1 cellular context compared by ENCODE assay signal in the genomic region with DNA sequence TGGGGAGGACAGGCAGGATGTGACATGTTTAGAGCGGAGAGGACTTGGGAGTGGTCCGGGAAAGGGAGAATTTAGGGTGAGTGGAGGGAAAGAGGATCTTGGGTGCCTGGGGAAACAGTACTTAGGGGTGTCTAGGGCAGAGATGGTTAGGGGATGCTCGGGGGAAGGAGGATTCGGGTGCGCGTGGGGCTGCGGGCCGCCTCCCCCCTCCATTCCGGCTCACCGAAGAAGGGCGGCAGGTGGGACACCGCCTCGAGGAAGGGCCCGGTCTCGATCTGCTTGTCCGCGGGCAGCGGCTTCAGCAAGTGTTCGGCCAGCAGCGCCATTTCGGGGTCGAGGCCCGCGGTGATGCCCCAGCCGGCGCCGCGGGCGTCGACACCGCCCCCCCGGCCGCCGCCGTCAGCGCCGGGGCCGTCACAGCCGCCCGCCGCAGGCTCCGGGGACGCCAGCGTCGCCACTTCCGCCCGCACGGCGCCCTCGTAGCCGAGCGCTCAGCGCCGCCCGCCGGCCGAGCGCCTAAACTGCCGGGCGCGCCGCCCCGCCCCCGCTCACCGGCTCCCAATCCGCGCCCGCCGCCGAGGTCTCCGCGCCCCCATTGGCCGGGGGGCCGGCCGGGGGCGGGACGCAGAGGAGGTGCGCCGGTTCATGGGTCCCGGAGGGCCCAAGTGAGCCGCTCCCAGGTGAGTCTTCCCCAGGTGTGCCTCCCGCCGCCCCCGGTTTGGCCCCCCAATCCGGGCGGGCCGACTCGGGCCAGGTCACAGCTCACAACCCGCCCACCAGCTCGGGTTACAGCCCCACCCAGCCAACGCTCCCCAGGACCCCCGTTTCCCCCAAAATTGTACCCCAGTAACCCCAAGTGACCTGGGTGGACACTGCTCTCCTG.
TF ChIP-seq lines count a peak whose summit lies in the region.

A gene with protein sequence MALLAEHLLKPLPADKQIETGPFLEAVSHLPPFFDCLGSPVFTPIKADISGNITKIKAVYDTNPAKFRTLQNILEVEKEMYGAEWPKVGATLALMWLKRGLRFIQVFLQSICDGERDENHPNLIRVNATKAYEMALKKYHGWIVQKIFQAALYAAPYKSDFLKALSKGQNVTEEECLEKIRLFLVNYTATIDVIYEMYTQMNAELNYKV (minus strand): TSS at position 493 of the 883 bp plus-strand sequence. CDS start 167 bp downstream, at position 326.

TF ChIP-seq in GM12878, 131 proteins besides CTCF, POLR2A, EP300 and RAD21 (continued from another document and continues in another):
- TF ChIP-seq, protein P1, sequence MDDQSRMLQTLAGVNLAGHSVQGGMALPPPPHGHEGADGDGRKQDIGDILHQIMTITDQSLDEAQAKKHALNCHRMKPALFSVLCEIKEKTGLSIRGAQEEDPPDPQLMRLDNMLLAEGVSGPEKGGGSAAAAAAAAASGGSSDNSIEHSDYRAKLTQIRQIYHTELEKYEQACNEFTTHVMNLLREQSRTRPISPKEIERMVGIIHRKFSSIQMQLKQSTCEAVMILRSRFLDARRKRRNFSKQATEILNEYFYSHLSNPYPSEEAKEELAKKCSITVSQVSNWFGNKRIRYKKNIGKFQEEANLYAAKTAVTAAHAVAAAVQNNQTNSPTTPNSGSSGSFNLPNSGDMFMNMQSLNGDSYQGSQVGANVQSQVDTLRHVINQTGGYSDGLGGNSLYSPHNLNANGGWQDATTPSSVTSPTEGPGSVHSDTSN (IDR thresholded peaks at IDR 0.05; ENCODE audit: insufficient replicate concordance, low read depth, low read length), result no peak
- no peak; the same call in 1 of the 2 replicates for TF ChIP-seq MXI1 (IDR thresholded peaks at IDR 0.05; ENCODE audit: low read depth, low read length)
- no peak for TF ChIP-seq RAD51 (IDR thresholded peaks at IDR 0.05)
- TF ChIP-seq HCFC1 (IDR thresholded peaks at IDR 0.05; ENCODE audit: low read length), result peak; percentile 58
- peak; percentile 75; the same call in 1 of the 2 replicates for TF ChIP-seq RB1 (IDR thresholded peaks at IDR 0.05; ENCODE audit: borderline replicate concordance)
- TF ChIP-seq, protein P2, sequence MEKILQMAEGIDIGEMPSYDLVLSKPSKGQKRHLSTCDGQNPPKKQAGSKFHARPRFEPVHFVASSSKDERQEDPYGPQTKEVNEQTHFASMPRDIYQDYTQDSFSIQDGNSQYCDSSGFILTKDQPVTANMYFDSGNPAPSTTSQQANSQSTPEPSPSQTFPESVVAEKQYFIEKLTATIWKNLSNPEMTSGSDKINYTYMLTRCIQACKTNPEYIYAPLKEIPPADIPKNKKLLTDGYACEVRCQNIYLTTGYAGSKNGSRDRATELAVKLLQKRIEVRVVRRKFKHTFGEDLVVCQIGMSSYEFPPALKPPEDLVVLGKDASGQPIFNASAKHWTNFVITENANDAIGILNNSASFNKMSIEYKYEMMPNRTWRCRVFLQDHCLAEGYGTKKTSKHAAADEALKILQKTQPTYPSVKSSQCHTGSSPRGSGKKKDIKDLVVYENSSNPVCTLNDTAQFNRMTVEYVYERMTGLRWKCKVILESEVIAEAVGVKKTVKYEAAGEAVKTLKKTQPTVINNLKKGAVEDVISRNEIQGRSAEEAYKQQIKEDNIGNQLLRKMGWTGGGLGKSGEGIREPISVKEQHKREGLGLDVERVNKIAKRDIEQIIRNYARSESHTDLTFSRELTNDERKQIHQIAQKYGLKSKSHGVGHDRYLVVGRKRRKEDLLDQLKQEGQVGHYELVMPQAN (conservative IDR thresholded peaks at IDR 0.05), result peak; percentile 80
- 0 out of 2 replicates have a peak, but pooled peaks have one; percentile 79 for TF ChIP-seq ZNF217 (IDR thresholded peaks at IDR 0.05)
- TF ChIP-seq NBN (IDR thresholded peaks at IDR 0.05), result peak; percentile 51; the same call in 1 of the 2 replicates
- peak; percentile 66 for TF ChIP-seq CREM (IDR thresholded peaks at IDR 0.05; ENCODE audit: low read depth)
- peak; percentile 17; the same call in 1 of the 2 replicates for TF ChIP-seq TCF12 (IDR thresholded peaks at IDR 0.05; ENCODE audit: low read depth, low read length)
- TF ChIP-seq, protein P3, sequence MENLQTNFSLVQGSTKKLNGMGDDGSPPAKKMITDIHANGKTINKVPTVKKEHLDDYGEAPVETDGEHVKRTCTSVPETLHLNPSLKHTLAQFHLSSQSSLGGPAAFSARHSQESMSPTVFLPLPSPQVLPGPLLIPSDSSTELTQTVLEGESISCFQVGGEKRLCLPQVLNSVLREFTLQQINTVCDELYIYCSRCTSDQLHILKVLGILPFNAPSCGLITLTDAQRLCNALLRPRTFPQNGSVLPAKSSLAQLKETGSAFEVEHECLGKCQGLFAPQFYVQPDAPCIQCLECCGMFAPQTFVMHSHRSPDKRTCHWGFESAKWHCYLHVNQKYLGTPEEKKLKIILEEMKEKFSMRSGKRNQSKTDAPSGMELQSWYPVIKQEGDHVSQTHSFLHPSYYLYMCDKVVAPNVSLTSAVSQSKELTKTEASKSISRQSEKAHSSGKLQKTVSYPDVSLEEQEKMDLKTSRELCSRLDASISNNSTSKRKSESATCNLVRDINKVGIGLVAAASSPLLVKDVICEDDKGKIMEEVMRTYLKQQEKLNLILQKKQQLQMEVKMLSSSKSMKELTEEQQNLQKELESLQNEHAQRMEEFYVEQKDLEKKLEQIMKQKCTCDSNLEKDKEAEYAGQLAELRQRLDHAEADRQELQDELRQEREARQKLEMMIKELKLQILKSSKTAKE (IDR thresholded peaks at IDR 0.05; ENCODE audit: low read depth, poor library complexity, severe bottlenecking), result no peak
- no peak for TF ChIP-seq FOXM1 (IDR thresholded peaks at IDR 0.05; ENCODE audit: low read depth, low read length)
- TF ChIP-seq, protein P4, sequence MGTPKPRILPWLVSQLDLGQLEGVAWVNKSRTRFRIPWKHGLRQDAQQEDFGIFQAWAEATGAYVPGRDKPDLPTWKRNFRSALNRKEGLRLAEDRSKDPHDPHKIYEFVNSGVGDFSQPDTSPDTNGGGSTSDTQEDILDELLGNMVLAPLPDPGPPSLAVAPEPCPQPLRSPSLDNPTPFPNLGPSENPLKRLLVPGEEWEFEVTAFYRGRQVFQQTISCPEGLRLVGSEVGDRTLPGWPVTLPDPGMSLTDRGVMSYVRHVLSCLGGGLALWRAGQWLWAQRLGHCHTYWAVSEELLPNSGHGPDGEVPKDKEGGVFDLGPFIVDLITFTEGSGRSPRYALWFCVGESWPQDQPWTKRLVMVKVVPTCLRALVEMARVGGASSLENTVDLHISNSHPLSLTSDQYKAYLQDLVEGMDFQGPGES (IDR thresholded peaks at IDR 0.05), result peak; percentile 75
- TF ChIP-seq, protein P5, sequence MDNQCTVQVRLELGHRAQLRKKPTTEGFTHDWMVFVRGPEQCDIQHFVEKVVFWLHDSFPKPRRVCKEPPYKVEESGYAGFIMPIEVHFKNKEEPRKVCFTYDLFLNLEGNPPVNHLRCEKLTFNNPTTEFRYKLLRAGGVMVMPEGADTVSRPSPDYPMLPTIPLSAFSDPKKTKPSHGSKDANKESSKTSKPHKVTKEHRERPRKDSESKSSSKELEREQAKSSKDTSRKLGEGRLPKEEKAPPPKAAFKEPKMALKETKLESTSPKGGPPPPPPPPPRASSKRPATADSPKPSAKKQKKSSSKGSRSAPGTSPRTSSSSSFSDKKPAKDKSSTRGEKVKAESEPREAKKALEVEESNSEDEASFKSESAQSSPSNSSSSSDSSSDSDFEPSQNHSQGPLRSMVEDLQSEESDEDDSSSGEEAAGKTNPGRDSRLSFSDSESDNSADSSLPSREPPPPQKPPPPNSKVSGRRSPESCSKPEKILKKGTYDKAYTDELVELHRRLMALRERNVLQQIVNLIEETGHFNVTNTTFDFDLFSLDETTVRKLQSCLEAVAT (IDR thresholded peaks at IDR 0.05), result peak; percentile 62; the same call in 1 of the 2 replicates
- TF ChIP-seq, protein P6, sequence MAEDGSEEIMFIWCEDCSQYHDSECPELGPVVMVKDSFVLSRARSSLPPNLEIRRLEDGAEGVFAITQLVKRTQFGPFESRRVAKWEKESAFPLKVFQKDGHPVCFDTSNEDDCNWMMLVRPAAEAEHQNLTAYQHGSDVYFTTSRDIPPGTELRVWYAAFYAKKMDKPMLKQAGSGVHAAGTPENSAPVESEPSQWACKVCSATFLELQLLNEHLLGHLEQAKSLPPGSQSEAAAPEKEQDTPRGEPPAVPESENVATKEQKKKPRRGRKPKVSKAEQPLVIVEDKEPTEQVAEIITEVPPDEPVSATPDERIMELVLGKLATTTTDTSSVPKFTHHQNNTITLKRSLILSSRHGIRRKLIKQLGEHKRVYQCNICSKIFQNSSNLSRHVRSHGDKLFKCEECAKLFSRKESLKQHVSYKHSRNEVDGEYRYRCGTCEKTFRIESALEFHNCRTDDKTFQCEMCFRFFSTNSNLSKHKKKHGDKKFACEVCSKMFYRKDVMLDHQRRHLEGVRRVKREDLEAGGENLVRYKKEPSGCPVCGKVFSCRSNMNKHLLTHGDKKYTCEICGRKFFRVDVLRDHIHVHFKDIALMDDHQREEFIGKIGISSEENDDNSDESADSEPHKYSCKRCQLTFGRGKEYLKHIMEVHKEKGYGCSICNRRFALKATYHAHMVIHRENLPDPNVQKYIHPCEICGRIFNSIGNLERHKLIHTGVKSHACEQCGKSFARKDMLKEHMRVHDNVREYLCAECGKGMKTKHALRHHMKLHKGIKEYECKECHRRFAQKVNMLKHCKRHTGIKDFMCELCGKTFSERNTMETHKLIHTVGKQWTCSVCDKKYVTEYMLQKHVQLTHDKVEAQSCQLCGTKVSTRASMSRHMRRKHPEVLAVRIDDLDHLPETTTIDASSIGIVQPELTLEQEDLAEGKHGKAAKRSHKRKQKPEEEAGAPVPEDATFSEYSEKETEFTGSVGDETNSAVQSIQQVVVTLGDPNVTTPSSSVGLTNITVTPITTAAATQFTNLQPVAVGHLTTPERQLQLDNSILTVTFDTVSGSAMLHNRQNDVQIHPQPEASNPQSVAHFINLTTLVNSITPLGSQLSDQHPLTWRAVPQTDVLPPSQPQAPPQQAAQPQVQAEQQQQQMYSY (CRISPR knock-in tag; IDR thresholded peaks at IDR 0.05), result no peak
- TF ChIP-seq DPF2 (IDR thresholded peaks at IDR 0.05), result peak; percentile 76
- peak; percentile 78 for TF ChIP-seq YY1 (IDR thresholded peaks at IDR 0.05; ENCODE audit: low read depth, low read length)
- TF ChIP-seq HDGF (IDR thresholded peaks at IDR 0.05), result peak; percentile 81
- TF ChIP-seq, protein P7, sequence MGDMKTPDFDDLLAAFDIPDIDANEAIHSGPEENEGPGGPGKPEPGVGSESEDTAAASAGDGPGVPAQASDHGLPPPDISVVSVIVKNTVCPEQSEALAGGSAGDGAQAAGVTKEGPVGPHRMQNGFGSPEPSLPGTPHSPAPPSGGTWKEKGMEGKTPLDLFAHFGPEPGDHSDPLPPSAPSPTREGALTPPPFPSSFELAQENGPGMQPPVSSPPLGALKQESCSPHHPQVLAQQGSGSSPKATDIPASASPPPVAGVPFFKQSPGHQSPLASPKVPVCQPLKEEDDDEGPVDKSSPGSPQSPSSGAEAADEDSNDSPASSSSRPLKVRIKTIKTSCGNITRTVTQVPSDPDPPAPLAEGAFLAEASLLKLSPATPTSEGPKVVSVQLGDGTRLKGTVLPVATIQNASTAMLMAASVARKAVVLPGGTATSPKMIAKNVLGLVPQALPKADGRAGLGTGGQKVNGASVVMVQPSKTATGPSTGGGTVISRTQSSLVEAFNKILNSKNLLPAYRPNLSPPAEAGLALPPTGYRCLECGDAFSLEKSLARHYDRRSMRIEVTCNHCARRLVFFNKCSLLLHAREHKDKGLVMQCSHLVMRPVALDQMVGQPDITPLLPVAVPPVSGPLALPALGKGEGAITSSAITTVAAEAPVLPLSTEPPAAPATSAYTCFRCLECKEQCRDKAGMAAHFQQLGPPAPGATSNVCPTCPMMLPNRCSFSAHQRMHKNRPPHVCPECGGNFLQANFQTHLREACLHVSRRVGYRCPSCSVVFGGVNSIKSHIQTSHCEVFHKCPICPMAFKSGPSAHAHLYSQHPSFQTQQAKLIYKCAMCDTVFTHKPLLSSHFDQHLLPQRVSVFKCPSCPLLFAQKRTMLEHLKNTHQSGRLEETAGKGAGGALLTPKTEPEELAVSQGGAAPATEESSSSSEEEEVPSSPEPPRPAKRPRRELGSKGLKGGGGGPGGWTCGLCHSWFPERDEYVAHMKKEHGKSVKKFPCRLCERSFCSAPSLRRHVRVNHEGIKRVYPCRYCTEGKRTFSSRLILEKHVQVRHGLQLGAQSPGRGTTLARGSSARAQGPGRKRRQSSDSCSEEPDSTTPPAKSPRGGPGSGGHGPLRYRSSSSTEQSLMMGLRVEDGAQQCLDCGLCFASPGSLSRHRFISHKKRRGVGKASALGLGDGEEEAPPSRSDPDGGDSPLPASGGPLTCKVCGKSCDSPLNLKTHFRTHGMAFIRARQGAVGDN (IDR thresholded peaks at IDR 0.05), result peak; percentile 63; the same call in 1 of the 2 replicates
- TF ChIP-seq EGR1 (IDR thresholded peaks at IDR 0.05; ENCODE audit: borderline replicate concordance in 1 of 2, low read depth in 2 of 2, low read length in 2 of 2), result peak; percentile 33 to 82
- TF ChIP-seq RELA (IDR thresholded peaks at IDR 0.05; ENCODE audit: borderline replicate concordance, partially characterized antibody), result peak; percentile 28
- peak; percentile 86 for TF ChIP-seq IKZF1 (conservative IDR thresholded peaks at IDR 0.05)
- TF ChIP-seq NR2C1 (IDR thresholded peaks at IDR 0.05), result peak; percentile 67
- TF ChIP-seq MTA3 (IDR thresholded peaks at IDR 0.05; ENCODE audit: borderline replicate concordance, low read length), result no peak
- TF ChIP-seq, protein P8, sequence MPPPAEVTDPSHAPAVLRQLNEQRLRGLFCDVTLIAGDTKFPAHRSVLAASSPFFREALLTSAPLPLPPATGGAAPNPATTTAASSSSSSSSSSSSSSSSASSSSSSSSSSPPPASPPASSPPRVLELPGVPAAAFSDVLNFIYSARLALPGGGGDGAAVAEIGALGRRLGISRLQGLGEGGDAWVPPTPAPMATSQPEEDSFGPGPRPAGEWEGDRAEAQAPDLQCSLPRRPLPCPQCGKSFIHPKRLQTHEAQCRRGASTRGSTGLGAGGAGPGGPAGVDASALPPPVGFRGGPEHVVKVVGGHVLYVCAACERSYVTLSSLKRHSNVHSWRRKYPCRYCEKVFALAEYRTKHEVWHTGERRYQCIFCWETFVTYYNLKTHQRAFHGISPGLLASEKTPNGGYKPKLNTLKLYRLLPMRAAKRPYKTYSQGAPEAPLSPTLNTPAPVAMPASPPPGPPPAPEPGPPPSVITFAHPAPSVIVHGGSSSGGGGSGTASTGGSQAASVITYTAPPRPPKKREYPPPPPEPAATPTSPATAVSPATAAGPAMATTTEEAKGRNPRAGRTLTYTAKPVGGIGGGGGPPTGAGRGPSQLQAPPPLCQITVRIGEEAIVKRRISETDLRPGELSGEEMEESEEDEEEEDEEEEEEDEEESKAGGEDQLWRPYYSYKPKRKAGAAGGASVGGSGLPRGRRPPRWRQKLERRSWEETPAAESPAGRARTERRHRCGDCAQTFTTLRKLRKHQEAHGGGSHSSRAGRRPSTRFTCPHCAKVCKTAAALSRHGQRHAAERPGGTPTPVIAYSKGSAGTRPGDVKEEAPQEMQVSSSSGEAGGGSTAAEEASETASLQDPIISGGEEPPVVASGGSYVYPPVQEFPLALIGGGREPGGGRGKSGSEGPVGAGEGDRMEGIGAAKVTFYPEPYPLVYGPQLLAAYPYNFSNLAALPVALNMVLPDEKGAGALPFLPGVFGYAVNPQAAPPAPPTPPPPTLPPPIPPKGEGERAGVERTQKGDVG (CRISPR knock-in tag; IDR thresholded peaks at IDR 0.05), result no peak
- no peak for TF ChIP-seq BCL11A (IDR thresholded peaks at IDR 0.05; ENCODE audit: low read depth, low read length)
- peak; percentile 54 for TF ChIP-seq SPI1 (IDR thresholded peaks at IDR 0.05; ENCODE audit: borderline replicate concordance, insufficient read depth, low read depth, low read length)
- peak; percentile 75; the same call in 1 of the 2 replicates for TF ChIP-seq CREB1 (IDR thresholded peaks at IDR 0.05; ENCODE audit: low read depth)
- TF ChIP-seq NR2F1 (conservative IDR thresholded peaks at IDR 0.05), result peak; percentile 66
- TF ChIP-seq BACH1 (IDR thresholded peaks at IDR 0.05; ENCODE audit: borderline replicate concordance), result peak; percentile 60; the same call in 1 of the 2 replicates
- TF ChIP-seq SP1 (IDR thresholded peaks at IDR 0.05; ENCODE audit: low read depth, low read length), result peak; percentile 89
- no peak for TF ChIP-seq NFXL1 (IDR thresholded peaks at IDR 0.05; ENCODE audit: borderline replicate concordance)
- TF ChIP-seq LARP7 (IDR thresholded peaks at IDR 0.05), result peak; percentile 95
